ENCODE assay signal across 21 cellular contexts in genomic region chr7:137449016-137449415, GRCh38.
A peak's percentile ranks its signal among the peaks of the same experiment; 100 is the strongest.
DNase-seq lines count a peak whose midpoint lies in the region; ATAC-seq, FAIRE-seq and TF ChIP-seq lines count a peak whose summit lies in the region.
"Had no signal": no experiment of that assay in that cellular context is flagged by ENCODE, and none has a peak within 500 bp of the region (broad histone marks: within the 10 kb centered on the region; RNA-seq: fewer than 3 reads in every experiment).

No MANE protein-coding gene starts in this region.

- H3K9me3 ChIP-seq in Karpas-422 (ENCODE audit: low read length) (no peaks in the 10 kb centered on the region), GM12878 (replicated peaks; ENCODE audit: control insufficient read depth, insufficient read depth, low read length) (no peaks in the 10 kb centered on the region), MG63 (no peaks in the 10 kb centered on the region)
- H3K9me3 ChIP-seq: BE2C had no signal

- no peaks in the 10 kb centered on the region for H3K9me2 ChIP-seq in Karpas-422 (replicated peaks; ENCODE audit: insufficient read depth, low read length)

- H3K27ac ChIP-seq in Karpas-422 (ENCODE audit: low read length): no peak overlapping the region
- H3K27ac ChIP-seq in GM12878 (ENCODE audit: control insufficient read depth, insufficient read depth): no peak overlapping the region

- no peaks in the 10 kb centered on the region for H3K79me2 ChIP-seq in Karpas-422 (ENCODE audit: low read length)
- H3K79me2 ChIP-seq in GM12878 (ENCODE audit: control insufficient read depth, insufficient read depth, low read length): no peaks in the 10 kb centered on the region

- H3K36me3 ChIP-seq in Karpas-422 (ENCODE audit: insufficient read depth, low read length): no peaks in the 10 kb centered on the region
- no peaks in the 10 kb centered on the region for H3K36me3 ChIP-seq in GM12878 (ENCODE audit: control insufficient read depth in 2 of 2, insufficient read depth in 2 of 2, low read length in 1 of 2)
- H3K36me3 ChIP-seq in MG63: no peaks in the 10 kb centered on the region
- H3K36me3 ChIP-seq: BE2C had no signal

- TF ChIP-seq RAD21 in GM12878 (IDR thresholded peaks at IDR 0.05; ENCODE audit: insufficient read depth, low read depth, low read length): no peak

- SMC1A ChIA-PET in GM12878 (lab: Charles Lee; ENCODE audit: uncharacterized antibody, unreplicated experiment): interaction anchor here (1.0 to 1.5 kb wide), 2 partner anchors 55 to 587 kb away, joined by 3 read pairs; no protein-coding TSS in a partner anchor

- peaks cover 2% of the 10 kb centered on the region; the same call in 1 of the 2 replicates for H3K27me3 ChIP-seq in Karpas-422 (ENCODE audit: low read length)
- H3K27me3 ChIP-seq in GM12878 (replicated peaks in 1 of 2; ENCODE audit: control insufficient read depth in 2 of 2, insufficient read depth in 2 of 2, low read length in 1 of 2): no peaks in the 10 kb centered on the region
- no peaks in the 10 kb centered on the region for H3K27me3 ChIP-seq in MG63
- H3K27me3 ChIP-seq: BE2C had no signal

- H3K9ac ChIP-seq in Karpas-422 (ENCODE audit: low read length) (no peak overlapping the region), GM12878 (ENCODE audit: control insufficient read depth, insufficient read depth, low read length) (no peak overlapping the region)

- ATAC-seq in GM12878 (no peak), SK-N-SH treated with all-trans-retinoic acid at 6 μM for 48 hours (no peak)
- ATAC-seq: HCT116 had no signal

- CTCF ChIA-PET in GM12878 (lab: Yijun Ruan, JAX): interaction anchor here (1.1 kb wide), 1 partner anchor 289 kb away, joined by 3 read pairs; no protein-coding TSS in a partner anchor

- RAD21 ChIA-PET in GM12878 (lab: Charles Lee; ENCODE audit: unreplicated experiment): interaction anchor here (0.5 kb wide), 1 partner anchor 1232 kb away, joined by 4 read pairs; no protein-coding TSS in a partner anchor

- H3K4me1 ChIP-seq in Karpas-422 (ENCODE audit: low read length) (peaks cover 22% of the 10 kb centered on the region), GM12878 (ENCODE audit: control insufficient read depth, insufficient read depth, low read length) (no peaks in the 10 kb centered on the region)

- POLR2A ChIA-PET in GM12878 (lab: Charles Lee): no interaction called here

- DNase-seq in Karpas-422: peak; percentile 10
- DNase-seq in RPMI7951 (ENCODE audit: low read depth): peak; percentile 31
- no peak for DNase-seq in GM12878 (ENCODE audit: low read depth, low spot score)
- DNase-seq in MG63: no peak
- DNase-seq in DMS153 treated with DMSO at 0.1 percent for 48 hours (lab: John Stamatoyannopoulos, UW; ENCODE audit: unreplicated experiment): no peak
- DNase-seq: ACHN; BE2C; C1 segment of cervical spinal cord; CD4-positive, CD25-positive, alpha-beta regulatory T cell; CD8-positive, alpha-beta memory T cell; COR-L47; DMS 273 treated with DMSO at 0.1 percent for 48 hours; GOT3; H7; HFFc6; KBM-7 had no signal

- peak; percentile 41 for FAIRE-seq in GM12878 (lab: Jason Lieb, UNC)
- FAIRE-seq: A204.1, GM12891, HTR-8/SVneo had no signal

- in situ Hi-C loops in GM12878 (cut with MboI): no loop called here

- H3K4me2 ChIP-seq in Karpas-422 (ENCODE audit: low read depth, low read length, poor library complexity, severe bottlenecking) (no peak overlapping the region), GM12878 (ENCODE audit: control insufficient read depth, insufficient read depth) (no peak overlapping the region)

- no peak for TF ChIP-seq EP300 in GM12878 (IDR thresholded peaks at IDR 0.05; ENCODE audit: borderline replicate concordance in 1 of 2, control insufficient read depth in 1 of 2, low read depth in 2 of 2, low read length in 2 of 2)

- WGBS in GM12878 (ENCODE audit: insufficient coverage, insufficient replicate concordance, low lambda C conversion rate, missing lambda C conversion rate): 4% methylated on average over 4 of the region's 4 CpGs

- no peak for TF ChIP-seq POLR2A in GM12878 (IDR thresholded peaks at IDR 0.05; ENCODE audit: low read depth, low read length)

- H4K20me1 ChIP-seq in Karpas-422 (ENCODE audit: insufficient read depth, low read depth, low read length) (no peaks in the 10 kb centered on the region), GM12878 (ENCODE audit: control insufficient read depth, insufficient read depth) (no peaks in the 10 kb centered on the region)

- H2AFZ ChIP-seq in Karpas-422 (ENCODE audit: low read length) (no peak overlapping the region), GM12878 (ENCODE audit: control insufficient read depth, low read depth, low read length) (no peak overlapping the region)

- H3K4me3 ChIP-seq in Karpas-422 (ENCODE audit: low read length) (no peak overlapping the region), GM12878 (no peak overlapping the region), MG63 (no peak overlapping the region)

- TF ChIP-seq CTCF in GM12878 (IDR thresholded peaks at IDR 0.05 in 2 of 3, conservative IDR thresholded peaks at IDR 0.05 in 1 of 3; ENCODE audit: control insufficient read depth in 2 of 3, extremely low read depth in 1 of 3, insufficient read depth in 1 of 3, low read depth in 3 of 3, low read length in 3 of 3): no peak

- intact Hi-C loops in GM12878 (cut with micrococcal nuclease; ENCODE audit: unreplicated experiment): no loop called here

- BruUV-seq in GM12878 (replicated peaks; lab: Mats Ljungman, UMichigan): no TSS peak

TF ChIP-seq in GM12878, 131 proteins besides CTCF, POLR2A, EP300 and RAD21 (continues in another document):
- TF ChIP-seq RELB (IDR thresholded peaks at IDR 0.05; ENCODE audit: low read depth): no peak
- no peak for TF ChIP-seq WRNIP1 (IDR thresholded peaks at IDR 0.05; ENCODE audit: borderline replicate concordance, low read depth, low read length)
- TF ChIP-seq, protein P1, sequence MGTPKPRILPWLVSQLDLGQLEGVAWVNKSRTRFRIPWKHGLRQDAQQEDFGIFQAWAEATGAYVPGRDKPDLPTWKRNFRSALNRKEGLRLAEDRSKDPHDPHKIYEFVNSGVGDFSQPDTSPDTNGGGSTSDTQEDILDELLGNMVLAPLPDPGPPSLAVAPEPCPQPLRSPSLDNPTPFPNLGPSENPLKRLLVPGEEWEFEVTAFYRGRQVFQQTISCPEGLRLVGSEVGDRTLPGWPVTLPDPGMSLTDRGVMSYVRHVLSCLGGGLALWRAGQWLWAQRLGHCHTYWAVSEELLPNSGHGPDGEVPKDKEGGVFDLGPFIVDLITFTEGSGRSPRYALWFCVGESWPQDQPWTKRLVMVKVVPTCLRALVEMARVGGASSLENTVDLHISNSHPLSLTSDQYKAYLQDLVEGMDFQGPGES (IDR thresholded peaks at IDR 0.05): no peak
- TF ChIP-seq EZH2 (IDR thresholded peaks at IDR 0.05; ENCODE audit: borderline replicate concordance, control insufficient read depth, low read depth, low read length): no peak
- no peak for TF ChIP-seq ASH2L (IDR thresholded peaks at IDR 0.05; ENCODE audit: borderline replicate concordance, low read depth)
- TF ChIP-seq IRF4 (IDR thresholded peaks at IDR 0.05; ENCODE audit: low read depth, low read length): no peak
- no peak for TF ChIP-seq HDAC2 (IDR thresholded peaks at IDR 0.05)
- TF ChIP-seq YY1 (IDR thresholded peaks at IDR 0.05; ENCODE audit: low read depth, low read length): no peak

TF ChIP-seq in SK-N-SH treated with all-trans-retinoic acid at 6 μM for 48 hours, 23 proteins besides CTCF, POLR2A, EP300 and RAD21:
- TF ChIP-seq ZC3H10 (CRISPR knock-in tag; IDR thresholded peaks at IDR 0.05): no peak
- TF ChIP-seq, protein P2, sequence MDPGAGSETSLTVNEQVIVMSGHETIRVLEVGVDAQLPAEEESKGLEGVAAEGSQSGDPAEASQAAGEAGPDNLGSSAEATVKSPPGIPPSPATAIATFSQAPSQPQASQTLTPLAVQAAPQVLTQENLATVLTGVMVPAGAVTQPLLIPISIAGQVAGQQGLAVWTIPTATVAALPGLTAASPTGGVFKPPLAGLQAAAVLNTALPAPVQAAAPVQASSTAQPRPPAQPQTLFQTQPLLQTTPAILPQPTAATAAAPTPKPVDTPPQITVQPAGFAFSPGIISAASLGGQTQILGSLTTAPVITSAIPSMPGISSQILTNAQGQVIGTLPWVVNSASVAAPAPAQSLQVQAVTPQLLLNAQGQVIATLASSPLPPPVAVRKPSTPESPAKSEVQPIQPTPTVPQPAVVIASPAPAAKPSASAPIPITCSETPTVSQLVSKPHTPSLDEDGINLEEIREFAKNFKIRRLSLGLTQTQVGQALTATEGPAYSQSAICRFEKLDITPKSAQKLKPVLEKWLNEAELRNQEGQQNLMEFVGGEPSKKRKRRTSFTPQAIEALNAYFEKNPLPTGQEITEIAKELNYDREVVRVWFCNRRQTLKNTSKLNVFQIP (CRISPR knock-in tag; IDR thresholded peaks at IDR 0.05; ENCODE audit: borderline replicate concordance, low read depth): no peak
- TF ChIP-seq TSHZ2 (CRISPR knock-in tag; IDR thresholded peaks at IDR 0.05): no peak

Comparison
In these comparisons a context has a peak if more than half of its experiments do, and no peak if none do; other contexts are left out.
1. DNase-seq: peak in Karpas-422 (single experiment) and RPMI7951 (single experiment); none in GM12878 (single experiment), MG63 (single experiment) and DMS153 treated with DMSO at 0.1 percent for 48 hours (single experiment).